In the genomic region with DNA sequence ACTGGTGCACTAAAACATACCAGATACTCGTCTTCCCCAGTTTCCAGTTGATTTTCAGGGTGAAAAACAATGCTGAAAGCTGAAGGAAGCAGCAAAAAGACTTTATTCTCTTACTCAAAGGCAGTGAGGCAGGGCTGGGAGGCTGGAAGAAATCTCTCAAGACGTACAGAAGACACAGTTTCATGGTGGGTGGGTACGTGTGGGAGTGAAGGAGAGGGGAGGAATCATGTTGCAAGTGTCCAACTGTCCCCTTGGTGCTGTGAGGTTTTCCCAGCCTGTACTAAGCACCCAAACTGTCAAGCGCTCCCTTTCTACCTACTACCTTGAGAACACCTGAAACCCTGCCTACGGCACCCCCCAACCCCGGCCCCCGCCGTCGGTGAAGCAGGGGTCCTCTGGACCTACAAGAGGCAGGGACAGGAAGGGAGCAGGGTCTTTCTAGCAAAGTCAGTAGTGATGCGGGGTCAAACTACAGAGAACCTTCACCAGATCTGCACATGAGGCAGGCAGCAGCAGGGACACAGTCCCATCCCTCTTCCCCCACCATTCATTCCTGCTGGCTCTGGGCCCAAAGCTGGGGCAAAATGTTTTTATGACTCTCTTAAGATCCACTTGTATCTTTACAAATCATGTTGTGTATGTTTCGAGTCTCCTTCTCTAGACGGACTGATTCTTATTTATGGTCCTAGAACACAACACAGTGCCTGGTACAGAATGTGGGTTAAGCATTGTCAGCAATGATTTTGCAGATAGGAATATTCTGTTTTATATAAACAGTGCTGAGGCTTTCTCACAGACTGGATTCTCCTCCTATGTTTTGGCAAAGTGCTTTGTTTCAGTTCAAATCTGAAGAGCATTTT, we compare ENCODE assay signal across 11 cellular contexts. TPM values are rescaled to one million over a fixed set of nuclear protein-coding genes. Genes with fewer than 3 reads are reported as not detected.
DNase-seq lines count a peak whose midpoint lies in the region; ATAC-seq, FAIRE-seq and TF ChIP-seq lines count a peak whose summit lies in the region.
"Had no signal": no experiment of that assay in that cellular context is flagged by ENCODE, and none has a peak within 500 bp of the region (broad histone marks: within the 10 kb centered on the region; RNA-seq: fewer than 3 reads in every experiment).

No MANE protein-coding gene starts in this region.

- CTCF ChIA-PET in HepG2 (lab: Yijun Ruan, JAX; ENCODE audit: low intra/inter-chr PET ratio, low total read pairs) (no interaction called here), Panc1 (lab: Charles Lee) (no interaction called here)

- no peaks in the 10 kb centered on the region; the same call in 1 of the 2 replicates for H4K20me1 ChIP-seq in HepG2 (ENCODE audit: insufficient read depth, low read length)

- POLR2A ChIA-PET in HepG2 (lab: Yijun Ruan, JAX) (no interaction called here), Panc1 (lab: Charles Lee) (no interaction called here)

- H3K27me3 ChIP-seq in liver (ENCODE audit: control insufficient read depth in 4 of 4, insufficient read depth in 4 of 4, low read length in 3 of 4) (no peaks in the 10 kb centered on the region), HepG2 (ENCODE audit: control insufficient read depth in 1 of 2, insufficient read depth in 2 of 2, low read length in 2 of 2) (peaks cover 6 to 71% of the 10 kb centered on the region in 2 experiments), Panc1 (ENCODE audit: control insufficient read depth, insufficient read depth, low read length) (no peaks in the 10 kb centered on the region), H7 (ENCODE audit: control insufficient read depth, insufficient read depth, low read length) (peaks cover 40% of the 10 kb centered on the region)
- H3K27me3 ChIP-seq: breast epithelium had no signal

- no peak for FAIRE-seq in HepG2 (lab: Jason Lieb, UNC)

- H3K79me2 ChIP-seq in HepG2 (ENCODE audit: insufficient read depth, low read length): no peaks in the 10 kb centered on the region

- H3K27me3 Mint-ChIP-seq in memory B cell: no peaks in the 10 kb centered on the region

- H3K9me3 ChIP-seq in liver (ENCODE audit: control insufficient read depth in 4 of 4, low read length in 3 of 4): no peaks in the 10 kb centered on the region
- H3K9me3 ChIP-seq in HepG2 (ENCODE audit: low read length): no peaks in the 10 kb centered on the region
- H3K9me3 ChIP-seq in Panc1 (ENCODE audit: control insufficient read depth, insufficient read depth, low read depth, low read length): no peaks in the 10 kb centered on the region
- H3K9me3 ChIP-seq: breast epithelium had no signal

- peak overlapping the region; percentile 99 to 100 for H3K27ac ChIP-seq in liver (ENCODE audit: low read depth in 1 of 2, low read length in 2 of 2)
- no peak overlapping the region for H3K27ac ChIP-seq in HepG2 (ENCODE audit: extremely low read length, insufficient read depth, low read length)
- 0 out of 2 replicates have a peak overlapping the region, but pooled peaks have one; percentile 18 for H3K27ac ChIP-seq in Panc1 (ENCODE audit: low read length)

- H3K4me3 ChIP-seq in liver (ENCODE audit: low read depth in 1 of 3, low read length in 3 of 3) (no peak overlapping the region), HepG2 (replicated peaks in 1 of 3; ENCODE audit: insufficient read depth in 1 of 3, low read depth in 2 of 3, low read length in 3 of 3) (no peak overlapping the region), Panc1 (ENCODE audit: low read depth in 2 of 2, low read length in 2 of 2) (no peak overlapping the region), H7 (ENCODE audit: insufficient read depth, low read depth, low read length) (no peak overlapping the region)

- TF ChIP-seq CTCF in liver (IDR thresholded peaks at IDR 0.05; ENCODE audit: low read depth, low read length, missing input control) (peak; percentile 0), HepG2 (CRISPR knock-in tag; IDR thresholded peaks at IDR 0.05) (no peak), Panc1 (IDR thresholded peaks at IDR 0.05) (no peak)

- intact Hi-C loops in HepG2 (cut with micrococcal nuclease; ENCODE audit: unreplicated experiment) (no loop called here), Panc1 (cut with micrococcal nuclease; ENCODE audit: unreplicated experiment) (no loop called here)

- BruUV-seq in HepG2 (replicated peaks; lab: Mats Ljungman, UMichigan) (no TSS peak), Panc1 (replicated peaks; lab: Mats Ljungman, UMichigan) (no TSS peak)

- H2AFZ ChIP-seq in HepG2 (ENCODE audit: low read length): no peak overlapping the region

- ATAC-seq in HepG2: no peak
- no peak for ATAC-seq in Panc1
- ATAC-seq in memory B cell (ENCODE audit: low read depth): no peak
- ATAC-seq in HG03025 (IDR thresholded peaks at IDR 0.05; ENCODE audit: low FRiP score, unreplicated experiment): no peak

- no peaks in the 10 kb centered on the region for H3K36me3 Mint-ChIP-seq in memory B cell
- H3K36me3 Mint-ChIP-seq: mesothelial cell of epicardium had no signal

- TF ChIP-seq RAD21 in liver (IDR thresholded peaks at IDR 0.05) (no peak), HepG2 (CRISPR knock-in tag; IDR thresholded peaks at IDR 0.05) (no peak)

- H3K9ac ChIP-seq in liver (ENCODE audit: low read depth in 1 of 2, low read length in 2 of 2): no peak overlapping the region
- H3K9ac ChIP-seq in HepG2 (ENCODE audit: insufficient read depth, low read depth, low read length): no peak overlapping the region

- DNase-seq in HepG2 (ENCODE audit: low spot score) (no peak), Panc1 (ENCODE audit: low read depth, low spot score) (no peak), memory B cell (ENCODE audit: low spot score in 2 of 2) (no peak), AG20443 (ENCODE audit: low spot score) (no peak), H7 (no peak)
- no peak for DNase-seq in stimulated activated naive CD4-positive, alpha-beta T cell (lab: John Stamatoyannopoulos, UW)
- DNase-seq: erythroblast had no signal

- no peaks in the 10 kb centered on the region for H3K9me3 Mint-ChIP-seq in memory B cell
- H3K9me3 Mint-ChIP-seq: mesothelial cell of epicardium had no signal

- no peak overlapping the region for H3K4me3 Mint-ChIP-seq in memory B cell

- no peak for TF ChIP-seq EP300 in HepG2 (IDR thresholded peaks at IDR 0.05; ENCODE audit: low read depth in 2 of 2, low read length in 2 of 2)
- no peak for TF ChIP-seq EP300 in HepG2 (CRISPR knock-in tag; IDR thresholded peaks at IDR 0.05; ENCODE audit: borderline replicate concordance)

- H3K27ac Mint-ChIP-seq in memory B cell: peak overlapping the region; percentile 97
- H3K27ac Mint-ChIP-seq: mesothelial cell of epicardium had no signal

- WGBS in liver: 74% methylated on average over 12 of the region's 12 CpGs
- WGBS in HepG2 (ENCODE audit: low lambda C conversion rate): 65% methylated on average over 12 of the region's 12 CpGs

- peaks cover 30% of the 10 kb centered on the region for H3K4me1 Mint-ChIP-seq in memory B cell

- in situ Hi-C loops in HepG2 (cut with HindIII; ENCODE audit: extremely low pct_ligation_motif_present, low pct_unique_long_range_greater_than_20kb): no loop called here
- in situ Hi-C loops in Panc1 (cut with HindIII; ENCODE audit: low pct_unique_long_range_greater_than_20kb, low sequenced_read_pairs): no loop called here

- no peak for TF ChIP-seq POLR2A in HepG2 (IDR thresholded peaks at IDR 0.05; ENCODE audit: insufficient read depth in 1 of 2, low read depth in 2 of 2, low read length in 2 of 2)

- H3K4me1 ChIP-seq in liver (ENCODE audit: control insufficient read depth in 4 of 4, insufficient read depth in 4 of 4, low read length in 3 of 4) (peaks cover 15 to 71% (median 50%) of the 10 kb centered on the region in 4 donors), HepG2 (ENCODE audit: insufficient read depth, low read length) (peaks cover 40% of the 10 kb centered on the region), Panc1 (ENCODE audit: control insufficient read depth, insufficient read depth, low read length) (peaks cover 8% of the 10 kb centered on the region)

- H3K36me3 ChIP-seq in liver (ENCODE audit: control insufficient read depth in 4 of 4, insufficient read depth in 3 of 4, low read depth in 1 of 4, low read length in 3 of 4): no peaks in the 10 kb centered on the region
- H3K36me3 ChIP-seq in HepG2 (replicated peaks in 1 of 2; ENCODE audit: control insufficient read depth in 1 of 2, insufficient read depth in 2 of 2, low read length in 2 of 2): no peaks in the 10 kb centered on the region
- no peaks in the 10 kb centered on the region; the same call in 1 of the 2 replicates for H3K36me3 ChIP-seq in Panc1 (ENCODE audit: control insufficient read depth, insufficient read depth, low read length)
- no peaks in the 10 kb centered on the region for H3K36me3 ChIP-seq in H7 (replicated peaks; ENCODE audit: control insufficient read depth, insufficient read depth, low read length)
- H3K36me3 ChIP-seq: breast epithelium had no signal

- H3K4me2 ChIP-seq in HepG2 (ENCODE audit: low read depth, low read length): no peak overlapping the region

TF ChIP-seq in HepG2, 621 proteins besides CTCF, POLR2A, EP300 and RAD21 (continues in another document):
- no peak for TF ChIP-seq NFKBIZ (CRISPR knock-in tag; IDR thresholded peaks at IDR 0.05)

RNA-seq across cellular contexts. Expression of a gene that starts 2.4 kb away (rescaled TPM):
- total RNA-seq in liver: 10 to 100 TPM; 13.3 to 81.7 TPM
- polyA plus RNA-seq in liver: 10 to 100 TPM; 12.9 to 22.6 TPM
- 0.22 and 0.48 TPM in 2 replicates for total RNA-seq in HepG2 (2016; rRNA removed; fragmentation: Illumina TruSeq; extraction: Trizol)
- 0.09 TPM in 1 of 2 replicates, not detected in the other for total RNA-seq in HepG2 (2016; cell fraction: cytosol; rRNA removed; fragmentation: Illumina TruSeq; extraction: Trizol; ENCODE audit: low read depth)
- total RNA-seq in HepG2 (2016; cell fraction: insoluble cytoplasmic fraction; rRNA removed; fragmentation: Illumina TruSeq; extraction: Trizol): 0.26 and 0.46 TPM in 2 replicates
- total RNA-seq in HepG2 (2016; cell fraction: membrane; rRNA removed; fragmentation: Illumina TruSeq; extraction: Trizol): 0.09 and 0.14 TPM in 2 replicates
- 0.25 and 0.28 TPM in 2 replicates for total RNA-seq in HepG2 (2016; cell fraction: nucleus; rRNA removed; fragmentation: Illumina TruSeq; extraction: Trizol)
- polyA plus RNA-seq in HepG2 (2011; rRNA removed): 0.08 and 0.13 TPM in 2 replicates
- 0.07 and 0.14 TPM in 2 replicates for polyA plus RNA-seq in HepG2 (2011; cell fraction: cytosol; rRNA removed)
- 0.21 TPM in 2 replicates for polyA plus RNA-seq in HepG2 (2011; cell fraction: nucleus; rRNA removed)
- polyA plus RNA-seq in HepG2 (2012): 0.21 and 0.28 TPM in 2 replicates
- polyA plus RNA-seq in HepG2 (2016; cell fraction: cytosol; fragmentation: Illumina TruSeq; extraction: Trizol; ENCODE audit: low read depth): 0.05 TPM in 1 of 2 replicates, not detected in the other
- 0.26 and 0.27 TPM in 2 replicates for polyA plus RNA-seq in HepG2 (2016; cell fraction: insoluble cytoplasmic fraction; fragmentation: Illumina TruSeq; extraction: Trizol; ENCODE audit: low read depth)
- 0.06 and 0.10 TPM in 2 replicates for polyA plus RNA-seq in HepG2 (2016; cell fraction: membrane; fragmentation: Illumina TruSeq; extraction: Trizol; ENCODE audit: low read depth)
- polyA plus RNA-seq in HepG2 (2016; cell fraction: nucleus; fragmentation: Illumina TruSeq; extraction: Trizol; ENCODE audit: insufficient read depth, low read depth): 0.15 and 0.24 TPM in 2 replicates
- 0.24 and 48.0 TPM in 2 replicates for polyA minus RNA-seq in HepG2 (2011; rRNA and poly(A)+ RNA removed; ENCODE audit: low replicate concordance)
- polyA minus RNA-seq in HepG2 (2011; cell fraction: cytosol; rRNA and poly(A)+ RNA removed): 0.30 and 0.44 TPM in 2 replicates
- 0.25 and 0.26 TPM in 2 replicates for polyA minus RNA-seq in HepG2 (2011; cell fraction: nucleus; rRNA and poly(A)+ RNA removed)
- total RNA-seq in Panc1 (2021; ENCODE audit: unreplicated experiment): 24.8 TPM
- polyA plus RNA-seq in Panc1 (2012; ENCODE audit: insufficient read length): 16.4 TPM
- total RNA-seq in H7 (2014; rRNA removed; shearing (Covaris generic)): 7.8 and 8.6 TPM in 2 replicates
